ENCODE assay signal across 12 cellular contexts in the genomic region with DNA sequence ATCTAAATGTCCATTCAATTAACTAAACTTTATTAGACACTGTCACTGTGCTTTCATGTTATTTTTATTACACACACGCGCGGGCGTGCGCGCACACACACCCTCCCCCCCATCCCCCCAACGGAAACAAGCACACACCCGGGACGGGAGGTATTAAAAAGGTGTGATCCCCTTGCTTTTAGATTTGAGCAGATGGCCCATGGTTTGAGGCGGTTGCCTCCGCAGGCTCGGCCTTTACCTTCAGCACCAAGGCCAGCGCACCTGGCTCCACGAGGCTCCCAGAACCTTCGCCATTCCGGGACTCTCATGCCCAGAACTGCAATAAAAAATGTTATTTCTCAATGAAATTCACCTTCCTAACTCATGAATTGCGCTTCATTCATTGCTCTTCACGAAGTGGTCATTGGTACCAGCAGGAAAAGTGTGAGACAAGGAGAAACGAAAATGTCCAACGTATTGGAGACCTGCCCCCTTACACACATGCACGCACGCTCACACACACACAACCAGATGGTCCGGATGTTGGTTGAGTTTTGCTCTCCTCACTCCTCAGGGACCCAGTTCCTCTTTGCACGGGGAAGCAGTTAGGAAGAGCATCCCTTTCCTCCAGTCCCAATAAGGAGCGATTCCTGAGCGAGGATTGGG. TPM values are rescaled to one million over a fixed set of nuclear protein-coding genes. Genes with fewer than 3 reads are reported as not detected.
DNase-seq lines count a peak whose midpoint lies in the region; ATAC-seq, FAIRE-seq and TF ChIP-seq lines count a peak whose summit lies in the region.
"Had no signal": no experiment of that assay in that cellular context is flagged by ENCODE, and none has a peak within 500 bp of the region (broad histone marks: within the 10 kb centered on the region; RNA-seq: fewer than 3 reads in every experiment).

No MANE protein-coding gene starts in this region.

- no peak overlapping the region for H2BK15ac ChIP-seq in mesenchymal stem cell (ENCODE audit: low read depth, poor library complexity, severe bottlenecking)

- H2AK5ac ChIP-seq in mesenchymal stem cell (ENCODE audit: low read length, severe bottlenecking), result no peak overlapping the region

- H3K4me1 ChIP-seq in mesenchymal stem cell (ENCODE audit: control insufficient read depth, insufficient read depth, low read depth, low read length), result peaks cover 10% of the 10 kb centered on the region
- H3K4me1 ChIP-seq in small intestine (ENCODE audit: control insufficient read depth in 2 of 2, insufficient read depth in 1 of 2, low read depth in 1 of 2, low read length in 1 of 2), result no peaks in the 10 kb centered on the region
- no peaks in the 10 kb centered on the region for H3K4me1 ChIP-seq in MM.1S (ENCODE audit: low read length)
- H3K4me1 ChIP-seq: HAP-1, lower lobe of right lung had no signal

- H3K9ac ChIP-seq in mesenchymal stem cell (ENCODE audit: low read length) (no peak overlapping the region), MM.1S (ENCODE audit: low read length) (no peak overlapping the region)

- ATAC-seq in HG02938 (IDR thresholded peaks at IDR 0.05; ENCODE audit: unreplicated experiment), result no peak

- H3K27me3 ChIP-seq in mesenchymal stem cell (ENCODE audit: control insufficient read depth in 1 of 2, insufficient read depth in 1 of 2, low read length in 2 of 2), result peaks cover 59 to 70% of the 10 kb centered on the region in 2 experiments
- H3K27me3 ChIP-seq in small intestine (ENCODE audit: control insufficient read depth in 2 of 2, insufficient read depth in 2 of 2, low read length in 2 of 2), result peaks cover 10 to 33% of the 10 kb centered on the region in 2 donors
- H3K27me3 ChIP-seq in MM.1S (replicated peaks; ENCODE audit: insufficient read depth, low read length), result no peaks in the 10 kb centered on the region

- no peaks in the 10 kb centered on the region for H3K9me2 ChIP-seq in MM.1S (replicated peaks; ENCODE audit: insufficient read depth, low read length)

- no peak overlapping the region for H2AFZ ChIP-seq in mesenchymal stem cell (ENCODE audit: low read depth, low read length)
- H2AFZ ChIP-seq in MM.1S (ENCODE audit: low read length), result no peak overlapping the region

- no peaks in the 10 kb centered on the region for H3F3A ChIP-seq in MM.1S (ENCODE audit: insufficient read depth, low read length)

- no peaks in the 10 kb centered on the region for H3K36me3 ChIP-seq in mesenchymal stem cell (ENCODE audit: control insufficient read depth in 1 of 2, insufficient read depth in 2 of 2, low read depth in 1 of 2, low read length in 2 of 2)
- H3K36me3 ChIP-seq in small intestine (ENCODE audit: control insufficient read depth in 2 of 2, insufficient read depth in 2 of 2, low read length in 2 of 2), result no peaks in the 10 kb centered on the region
- no peaks in the 10 kb centered on the region for H3K36me3 ChIP-seq in MM.1S (replicated peaks; ENCODE audit: insufficient read depth, low read length)
- H3K36me3 ChIP-seq: HAP-1, lower lobe of right lung had no signal

- no peak overlapping the region for H2BK5ac ChIP-seq in mesenchymal stem cell (ENCODE audit: low read depth, low read length, poor library complexity, severe bottlenecking)

- H4K91ac ChIP-seq in mesenchymal stem cell (ENCODE audit: low read length), result no peak overlapping the region

- H2BK12ac ChIP-seq in mesenchymal stem cell (ENCODE audit: low read length in 2 of 2), result no peak overlapping the region

- H4K20me1 ChIP-seq in MM.1S (ENCODE audit: insufficient read depth, low read length), result no peaks in the 10 kb centered on the region

- no peak overlapping the region for H3K4me3 ChIP-seq in mesenchymal stem cell (ENCODE audit: insufficient read depth in 1 of 2, low read depth in 1 of 2, low read length in 2 of 2)
- no peak overlapping the region for H3K4me3 ChIP-seq in small intestine (ENCODE audit: low read depth in 1 of 2, low read length in 2 of 2)
- H3K4me3 ChIP-seq in MM.1S (ENCODE audit: low read length), result no peak overlapping the region
- H3K4me3 ChIP-seq: HAP-1, lower lobe of right lung had no signal

- FAIRE-seq in small intestine (lab: Jason Lieb, UNC), result no peak

- H3K79me1 ChIP-seq in mesenchymal stem cell (replicated peaks; ENCODE audit: low read length, poor library complexity, severe bottlenecking), result no peaks in the 10 kb centered on the region

- no peak overlapping the region for H3K4me2 ChIP-seq in mesenchymal stem cell (ENCODE audit: low read length, poor library complexity, severe bottlenecking)
- H3K4me2 ChIP-seq in MM.1S (ENCODE audit: low read depth, low read length), result no peak overlapping the region

- H4K8ac ChIP-seq in mesenchymal stem cell (ENCODE audit: low read length), result no peak overlapping the region

- no peak for TF ChIP-seq CTCF in MM.1S (IDR thresholded peaks at IDR 0.05; ENCODE audit: low read length)

- H3K79me2 ChIP-seq in MM.1S (ENCODE audit: low read length), result no peaks in the 10 kb centered on the region

- H3K27ac ChIP-seq in mesenchymal stem cell (ENCODE audit: low read length, poor library complexity, severe bottlenecking) (no peak overlapping the region), small intestine (ENCODE audit: low read depth in 1 of 2, low read length in 1 of 2) (no peak overlapping the region), MM.1S (ENCODE audit: low read length) (no peak overlapping the region)
- H3K27ac ChIP-seq: lower lobe of right lung had no signal

- H3K9me3 ChIP-seq in mesenchymal stem cell (ENCODE audit: control insufficient read depth, low read length) (no peaks in the 10 kb centered on the region), small intestine (ENCODE audit: control insufficient read depth, low read depth) (no peaks in the 10 kb centered on the region), MM.1S (replicated peaks; ENCODE audit: insufficient read depth, low read length) (no peaks in the 10 kb centered on the region)
- H3K9me3 ChIP-seq: HAP-1, lower lobe of right lung had no signal

- H3K14ac ChIP-seq in mesenchymal stem cell (ENCODE audit: low read length in 2 of 2), result no peak overlapping the region

- DNase-seq in EH (ENCODE audit: low read depth) (peak; percentile 44), NCI-H460 (ENCODE audit: extremely low read depth, low read depth) (peak; percentile 7), ecto neural progenitor cell (ENCODE audit: low spot score) (peak; percentile 76), mesenchymal stem cell (peak; percentile 30), NCI-H2171 (lab: John Stamatoyannopoulos, UW) (no peak), small intestine (no peak), MM.1S (no peak)
- DNase-seq: COR-L47, lower lobe of right lung, NCI-H446 treated with DMSO at 0.1 percent for 48 hours had no signal

- H3K4ac ChIP-seq in mesenchymal stem cell (ENCODE audit: low read depth in 1 of 2, low read length in 2 of 2), result no peak overlapping the region

- no peak overlapping the region for H3K23ac ChIP-seq in mesenchymal stem cell (ENCODE audit: low read length in 2 of 2)

- no peak overlapping the region for H3K18ac ChIP-seq in mesenchymal stem cell (ENCODE audit: low read depth in 1 of 2, low read length in 2 of 2)

- H2BK120ac ChIP-seq in mesenchymal stem cell (ENCODE audit: low read depth, low read length), result no peak overlapping the region

- WGBS in mesenchymal stem cell, result 17% methylated on average over 24 of the region's 26 CpGs
- WGBS in small intestine, 3 donors, result 15 to 29% (median 18%) methylated on average over 26 of the region's 26 CpGs

RNA-seq across cellular contexts. Expression of a gene that starts 20.8 kb away (rescaled TPM):
- not detected in 2 replicates for total RNA-seq in NCI-H460 (2014; rRNA removed; shearing (Covaris generic))
- polyA plus RNA-seq in NCI-H460 (2014; cell fraction: nucleus; rRNA removed), result not detected in 2 replicates
- not detected for polyA plus RNA-seq in mesenchymal stem cell (2013, experiment 1 of 2)
- polyA plus RNA-seq in mesenchymal stem cell (2013, experiment 2 of 2), result not detected
- not detected for polyA plus RNA-seq in small intestine
- total RNA-seq: lower lobe of right lung had no signal

Comparison
In these comparisons a context has a peak if more than half of its experiments do, and no peak if none do; other contexts are left out.
1. DNase-seq: peak in EH (single experiment), NCI-H460 (single experiment), ecto neural progenitor cell (single experiment) and mesenchymal stem cell (single experiment); none in NCI-H2171 (single experiment), small intestine (single experiment) and MM.1S (single experiment).